In genomic region chr13:95643814-95644598, GRCh38 we compare ENCODE assay signal across 8 cellular contexts. TPM values are rescaled to one million over a fixed set of nuclear protein-coding genes. Genes with fewer than 3 reads are reported as not detected.
DNase-seq lines count a peak whose midpoint lies in the region; ATAC-seq and TF ChIP-seq lines count a peak whose summit lies in the region.

No MANE protein-coding gene starts in this region.

- no peaks in the 10 kb centered on the region for H3K4me1 ChIP-seq in parathyroid adenoma

- no peaks in the 10 kb centered on the region for H3K27me3 ChIP-seq in parathyroid adenoma (ENCODE audit: control insufficient read depth, insufficient read depth, low read length)

- H3K4me2 ChIP-seq in parathyroid adenoma (ENCODE audit: low read length): peak overlapping the region; percentile 74

- H2AFZ ChIP-seq in parathyroid adenoma: peak overlapping the region; percentile 78

- no peak overlapping the region for H3K27ac Mint-ChIP-seq in activated CD8-positive, alpha-beta T cell treated with anti-CD3 and anti-CD28 coated beads for 36 hours
- H3K27ac Mint-ChIP-seq in glutamatergic neuron (ENCODE audit: unreplicated experiment): peak overlapping the region; percentile 28

- peak; percentile 42 to 43 for ATAC-seq in activated T-cell treated with anti-CD3 and anti-CD28 coated beads, Interleukin-2, amount 50 U/mL, for 4 hours
- ATAC-seq in HG03354 (IDR thresholded peaks at IDR 0.05; ENCODE audit: poor library complexity, severe bottlenecking, unreplicated experiment) (peak; percentile 51), GM21825 (IDR thresholded peaks at IDR 0.05; ENCODE audit: unreplicated experiment) (no peak)
- ATAC-seq in activated CD8-positive, alpha-beta T cell treated with anti-CD3 and anti-CD28 coated beads for 36 hours: peak; percentile 52

- no peaks in the 10 kb centered on the region for H3K9me3 ChIP-seq in parathyroid adenoma (ENCODE audit: control insufficient read depth, low read length)

- H3K79me2 ChIP-seq in parathyroid adenoma: no peaks in the 10 kb centered on the region

- H3K4me1 Mint-ChIP-seq in activated T-cell treated with anti-CD3 and anti-CD28 coated beads, Interleukin-2, amount 50 U/mL, for 4 hours (ENCODE audit: low read depth): peaks cover 10% of the 10 kb centered on the region
- peaks cover 5% of the 10 kb centered on the region for H3K4me1 Mint-ChIP-seq in activated CD8-positive, alpha-beta T cell treated with anti-CD3 and anti-CD28 coated beads for 36 hours (ENCODE audit: low read depth)
- H3K4me1 Mint-ChIP-seq in glutamatergic neuron (ENCODE audit: low read depth, unreplicated experiment): peaks cover 12% of the 10 kb centered on the region

- H3K27ac ChIP-seq in parathyroid adenoma: peak overlapping the region; percentile 32

- POLR2A ChIA-PET in activated CD8-positive, alpha-beta T cell treated with anti-CD3 and anti-CD28 coated beads for 36 hours (lab: Charles Lee): interaction anchor here (0.9 kb wide), 1 partner anchor 43 kb away, joined by 3 read pairs; no protein-coding TSS in a partner anchor

- no peak for TF ChIP-seq CTCF in activated CD8-positive, alpha-beta T cell treated with anti-CD3 and anti-CD28 coated beads for 36 hours (IDR thresholded peaks at IDR 0.05)
- no peak for TF ChIP-seq CTCF in glutamatergic neuron (IDR thresholded peaks at IDR 0.05; ENCODE audit: partially characterized antibody, unreplicated experiment)
- TF ChIP-seq CTCF in parathyroid adenoma (IDR thresholded peaks at IDR 0.05): no peak

- no peaks in the 10 kb centered on the region for H3K9me3 Mint-ChIP-seq in activated T-cell treated with anti-CD3 and anti-CD28 coated beads, Interleukin-2, amount 50 U/mL, for 4 hours
- no peaks in the 10 kb centered on the region for H3K9me3 Mint-ChIP-seq in activated CD8-positive, alpha-beta T cell treated with anti-CD3 and anti-CD28 coated beads for 36 hours
- H3K9me3 Mint-ChIP-seq in glutamatergic neuron (ENCODE audit: unreplicated experiment): peaks cover 2% of the 10 kb centered on the region

- no peaks in the 10 kb centered on the region for H3K36me3 Mint-ChIP-seq in activated T-cell treated with anti-CD3 and anti-CD28 coated beads, Interleukin-2, amount 50 U/mL, for 4 hours (ENCODE audit: insufficient read depth)
- no peaks in the 10 kb centered on the region for H3K36me3 Mint-ChIP-seq in activated CD8-positive, alpha-beta T cell treated with anti-CD3 and anti-CD28 coated beads for 36 hours (ENCODE audit: low read depth)
- no peaks in the 10 kb centered on the region for H3K36me3 Mint-ChIP-seq in glutamatergic neuron (ENCODE audit: unreplicated experiment)

- DNase-seq in activated T-cell treated with anti-CD3 and anti-CD28 coated beads, Interleukin-2, amount 50 U/mL, for 4 hours: no peak
- DNase-seq in activated T-cell treated with anti-CD3 and anti-CD28 coated beads for 4 hours (no peak), glutamatergic neuron (peak; percentile 73), NCI-H187 treated with DMSO at 0.1 percent for 48 hours (lab: John Stamatoyannopoulos, UW) (no peak)
- no peak for DNase-seq in activated CD8-positive, alpha-beta T cell treated with anti-CD3 and anti-CD28 coated beads for 36 hours

- peak overlapping the region; percentile 8 for H3K4me3 ChIP-seq in parathyroid adenoma (ENCODE audit: low read depth, low read length)

- H3K27me3 Mint-ChIP-seq in activated T-cell treated with anti-CD3 and anti-CD28 coated beads, Interleukin-2, amount 50 U/mL, for 4 hours (ENCODE audit: low read depth): peaks cover 48% of the 10 kb centered on the region
- peaks cover 32% of the 10 kb centered on the region for H3K27me3 Mint-ChIP-seq in activated CD8-positive, alpha-beta T cell treated with anti-CD3 and anti-CD28 coated beads for 36 hours
- H3K27me3 Mint-ChIP-seq in glutamatergic neuron (ENCODE audit: unreplicated experiment): peaks cover 10% of the 10 kb centered on the region

- intact Hi-C loops in activated CD8-positive, alpha-beta T cell treated with anti-CD3 and anti-CD28 coated beads for 36 hours (cut with micrococcal nuclease): no loop called here

- H3K36me3 ChIP-seq in parathyroid adenoma (ENCODE audit: control insufficient read depth, insufficient read depth, low read length): no peaks in the 10 kb centered on the region

- H3K4me3 Mint-ChIP-seq in activated T-cell treated with anti-CD3 and anti-CD28 coated beads, Interleukin-2, amount 50 U/mL, for 4 hours: no peak overlapping the region
- H3K4me3 Mint-ChIP-seq in activated CD8-positive, alpha-beta T cell treated with anti-CD3 and anti-CD28 coated beads for 36 hours: peak overlapping the region; percentile 69
- H3K4me3 Mint-ChIP-seq in glutamatergic neuron (ENCODE audit: unreplicated experiment): peak overlapping the region; percentile 88

- CTCF ChIA-PET in activated CD8-positive, alpha-beta T cell treated with anti-CD3 and anti-CD28 coated beads for 36 hours (lab: Charles Lee): interaction anchor here (1.5 kb wide), 1 partner anchor 20 kb away, joined by 5 read pairs; no protein-coding TSS in a partner anchor

- H3K9ac ChIP-seq in parathyroid adenoma: no peak overlapping the region

RNA-seq across cellular contexts. Expression of gene DZIP1, which starts 0.5 kb away (rescaled TPM):
- total RNA-seq in activated T-cell treated with anti-CD3 and anti-CD28 coated beads, Interleukin-2, amount 50 U/mL, for 4 hours: under 1 TPM in 2 of 3 donors, not detected in 1; 0.16 to 0.23 TPM
- under 1 TPM; 0.54 to 0.85 TPM for total RNA-seq in activated CD8-positive, alpha-beta T cell treated with anti-CD3 and anti-CD28 coated beads for 36 hours
- 18.1 TPM for total RNA-seq in glutamatergic neuron (ENCODE audit: unreplicated experiment)

RNA-seq across cellular contexts. Expression of gene DNAJC3, which starts 32.9 kb away (rescaled TPM):
- 10 to 100 TPM; 30.2 to 39.3 (median 31.2) TPM for total RNA-seq in activated T-cell treated with anti-CD3 and anti-CD28 coated beads, Interleukin-2, amount 50 U/mL, for 4 hours
- 10 to 100 TPM; 15.9 to 16.8 TPM for total RNA-seq in activated CD8-positive, alpha-beta T cell treated with anti-CD3 and anti-CD28 coated beads for 36 hours
- total RNA-seq in glutamatergic neuron (ENCODE audit: unreplicated experiment): 9.5 TPM

Comparison
In these comparisons a context has a peak if more than half of its experiments do, and no peak if none do; other contexts are left out.
1. RNA of gene DZIP1, which starts 0.5 kb away (total RNA-seq): 18.1 TPM in glutamatergic neuron (single experiment); 0.54 to 0.85 TPM in activated CD8-positive, alpha-beta T cell treated with anti-CD3 and anti-CD28 coated beads for 36 hours and 0.16 to 0.23 TPM in activated T-cell treated with anti-CD3 and anti-CD28 coated beads, Interleukin-2, amount 50 U/mL, for 4 hours; every median in the first group is over 10 times any median in the second.